ENCODE assay signal across 23 cellular contexts in the genomic region with DNA sequence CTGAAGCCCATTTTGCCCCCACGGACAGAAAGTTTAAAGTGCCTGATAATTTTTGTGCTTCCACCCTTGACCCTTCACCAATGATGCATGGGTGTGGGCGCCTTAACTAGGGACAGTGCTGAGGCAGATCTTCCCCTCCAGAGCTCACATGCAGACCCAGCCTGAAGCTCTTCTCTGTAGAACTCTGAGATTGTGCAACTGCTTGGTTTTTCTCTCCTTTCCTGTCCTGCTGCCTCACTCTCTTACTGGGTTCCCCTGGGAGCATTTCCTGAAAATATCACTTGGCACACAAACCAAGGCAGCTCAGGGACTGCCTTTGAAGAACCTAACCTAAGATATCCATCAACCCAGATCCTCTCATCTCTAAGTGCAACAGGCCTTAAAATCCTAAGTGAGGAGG.
DNase-seq lines count a peak whose midpoint lies in the region; ATAC-seq and TF ChIP-seq lines count a peak whose summit lies in the region.
"Had no signal": no experiment of that assay in that cellular context is flagged by ENCODE, and none has a peak within 500 bp of the region (broad histone marks: within the 10 kb centered on the region; RNA-seq: fewer than 3 reads in every experiment).

No MANE protein-coding gene starts in this region.

- no peak for TF ChIP-seq EP300 in upper lobe of left lung (IDR thresholded peaks at IDR 0.05)

- H2AFZ ChIP-seq in HCT116 (ENCODE audit: low read depth, low read length, poor library complexity, severe bottlenecking): no peak overlapping the region
- H2AFZ ChIP-seq: parathyroid adenoma had no signal

- H3K9ac ChIP-seq in BLaER1 treated with 17β-estradiol and CSF1 and Interleukin-3, amounts not matched to agents 10 nM and 100 nM: 0 out of 22 replicates have a peak overlapping the region, but pooled peaks of 1 of the 11 experiments have one; percentile 12
- H3K9ac ChIP-seq in HCT116 (ENCODE audit: low read length): no peak overlapping the region
- no peak overlapping the region for H3K9ac ChIP-seq in SK-N-MC (ENCODE audit: insufficient read length)
- H3K9ac ChIP-seq: parathyroid adenoma had no signal

- peak overlapping the region in 5 of 11 experiments; percentile 16 to 56 (median 37); a peak in 8 of 22 replicates for H3K27ac ChIP-seq in BLaER1 treated with 17β-estradiol and CSF1 and Interleukin-3, amounts not matched to agents 10 nM and 100 nM
- H3K27ac ChIP-seq in HCT116 (ENCODE audit: low read depth, low read length): no peak overlapping the region
- no peak overlapping the region for H3K27ac ChIP-seq in SK-N-MC
- no peak overlapping the region for H3K27ac ChIP-seq in upper lobe of left lung
- H3K27ac ChIP-seq: colonic mucosa, lower lobe of right lung, parathyroid adenoma had no signal

- BruUV-seq in HCT116 (replicated peaks; lab: Mats Ljungman, UMichigan): no TSS peak

- no peaks in the 10 kb centered on the region for H3K9me2 ChIP-seq in HCT116 (ENCODE audit: insufficient read depth)

- CTCF ChIA-PET in HCT116 (lab: Charles Lee): no interaction called here

- RAD21 ChIA-PET in HCT116 (lab: Charles Lee; ENCODE audit: low non-redundant PET in 1 of 2, low total read pairs in 2 of 2, uncharacterized antibody in 2 of 2, unreplicated experiment in 2 of 2): no interaction called here

- intact Hi-C loops in HCT116 (cut with micrococcal nuclease): no loop called here

- WGBS in upper lobe of left lung, 2 donors: 58 to 71% methylated on average over 1 to 2 of the region's 2 CpGs

- no peaks in the 10 kb centered on the region for H3K27me3 ChIP-seq in BLaER1 treated with 17β-estradiol and CSF1 and Interleukin-3, amounts not matched to agents 10 nM and 100 nM
- H3K27me3 ChIP-seq in HCT116 (ENCODE audit: insufficient read depth, low read length) (no peaks in the 10 kb centered on the region), upper lobe of left lung (no peaks in the 10 kb centered on the region)
- H3K27me3 ChIP-seq: colonic mucosa had no signal

- peak overlapping the region; percentile 39 to 80 (median 68); a peak in 21 of 22 replicates for H3K4me2 ChIP-seq in BLaER1 treated with 17β-estradiol and CSF1 and Interleukin-3, amounts not matched to agents 10 nM and 100 nM
- peak overlapping the region; percentile 20 for H3K4me2 ChIP-seq in HCT116 (ENCODE audit: low read length)

- TF ChIP-seq RAD21 in HCT116 (IDR thresholded peaks at IDR 0.05; ENCODE audit: low read depth): no peak

- TF ChIP-seq POLR2A in HCT116 (IDR thresholded peaks at IDR 0.05; ENCODE audit: borderline replicate concordance, extremely low read depth, insufficient read depth, insufficient read length) (no peak), upper lobe of left lung (IDR thresholded peaks at IDR 0.05) (no peak)

- POLR2A ChIA-PET in HCT116 (lab: Charles Lee): no interaction called here

- H3K36me3 ChIP-seq in BLaER1 treated with 17β-estradiol and CSF1 and Interleukin-3, amounts not matched to agents 10 nM and 100 nM: peaks cover 0 to 10% (median 0%) of the 10 kb centered on the region in 11 experiments; a peak in 2 of 22 replicates
- no peaks in the 10 kb centered on the region for H3K36me3 ChIP-seq in HCT116 (ENCODE audit: control insufficient read depth in 1 of 2, insufficient read depth in 2 of 2, low read length in 2 of 2)
- no peaks in the 10 kb centered on the region for H3K36me3 ChIP-seq in SK-N-MC (ENCODE audit: insufficient read depth, low read length)
- H3K36me3 ChIP-seq in upper lobe of left lung: no peaks in the 10 kb centered on the region
- H3K36me3 ChIP-seq: colonic mucosa, lower lobe of right lung had no signal

- DNase-seq in HCT116 (ENCODE audit: low read depth, low spot score): no peak
- DNase-seq in SK-N-MC (ENCODE audit: low read depth, low spot score): peak; percentile 75
- DNase-seq in iris pigment epithelial cell (ENCODE audit: low read depth): peak; percentile 24
- DNase-seq in upper lobe of left lung: no peak
- no peak for DNase-seq in NOMO-1 treated with dmso at 0.1 percent for 144 hours (lab: John Stamatoyannopoulos, UW; ENCODE audit: unreplicated experiment)
- DNase-seq: activated CD4-positive, alpha-beta T cell treated with anti-CD3 and anti-CD28 coated beads for 1 hour; activated CD8-positive, alpha-beta T cell treated with anti-CD3 and anti-CD28 coated beads, Interleukin-2, amount 10 ng/mL, durations not matched to agents 7 days and 5 days; activated gamma-delta T cell; CD4-positive, CD25-positive, alpha-beta regulatory T cell; colonic mucosa; DMS153; glutamatergic neuron; Kasumi-1; kidney glomerular epithelial cell; lower lobe of right lung; NCI-H2029 treated with DMSO at 0.1 percent for 48 hours; NCI-H510A; right cardiac atrium; stimulated activated naive CD8-positive, alpha-beta T cell treated with anti-CD3 and anti-CD28 coated beads, Interleukin-15, Interleukin-2, amounts not matched to agents 100 U/mL and 50 U/mL, for 24 hours had no signal

- H3K4me3 ChIP-seq in BLaER1 treated with 17β-estradiol and CSF1 and Interleukin-3, amounts not matched to agents 10 nM and 100 nM: no peak overlapping the region
- H3K4me3 ChIP-seq in HCT116 (replicated peaks in 1 of 2; ENCODE audit: low read depth in 1 of 2, low read length in 2 of 2) (no peak overlapping the region), SK-N-MC (no peak overlapping the region), upper lobe of left lung (no peak overlapping the region)
- H3K4me3 ChIP-seq: colonic mucosa, lower lobe of right lung had no signal

- H3K79me2 ChIP-seq in HCT116 (ENCODE audit: insufficient read depth, low read length): no peaks in the 10 kb centered on the region
- H3K79me2 ChIP-seq: parathyroid adenoma had no signal

- peaks cover 23 to 42% (median 31%) of the 10 kb centered on the region in 11 experiments for H3K9me3 ChIP-seq in BLaER1 treated with 17β-estradiol and CSF1 and Interleukin-3, amounts not matched to agents 10 nM and 100 nM (replicated peaks in 1 of 11)
- H3K9me3 ChIP-seq in HCT116 (ENCODE audit: control insufficient read depth in 1 of 2, insufficient read depth in 1 of 2, low read depth in 1 of 2, low read length in 2 of 2): no peaks in the 10 kb centered on the region
- no peaks in the 10 kb centered on the region for H3K9me3 ChIP-seq in SK-N-MC (ENCODE audit: low read depth, low read length)
- H3K9me3 ChIP-seq in upper lobe of left lung: peaks cover 0 to 5% (median 1%) of the 10 kb centered on the region in 4 donors
- H3K9me3 ChIP-seq: colonic mucosa had no signal

- H3K4me1 ChIP-seq in BLaER1 treated with 17β-estradiol and CSF1 and Interleukin-3, amounts not matched to agents 10 nM and 100 nM: peaks cover 15 to 34% (median 25%) of the 10 kb centered on the region in 10 experiments
- H3K4me1 ChIP-seq in HCT116 (ENCODE audit: control insufficient read depth in 1 of 2, insufficient read depth in 2 of 2, low read length in 2 of 2) (peaks cover 9 to 27% of the 10 kb centered on the region in 2 experiments; a peak in 3 of 4 replicates), upper lobe of left lung (no peaks in the 10 kb centered on the region)
- H3K4me1 ChIP-seq: colonic mucosa, lower lobe of right lung, parathyroid adenoma had no signal

- ATAC-seq in HCT116 (peak; percentile 53), upper lobe of left lung (ENCODE audit: low FRiP score in 2 of 2) (no peak), GM19463 (IDR thresholded peaks at IDR 0.05; ENCODE audit: unreplicated experiment) (no peak), GM21737 (IDR thresholded peaks at IDR 0.05; ENCODE audit: unreplicated experiment) (no peak)
- ATAC-seq: activated CD8-positive, alpha-beta T cell treated with anti-CD3 and anti-CD28 coated beads, Interleukin-2, amount 10 ng/mL, durations not matched to agents 7 days and 5 days; lower lobe of right lung; right cardiac atrium; stimulated activated naive CD8-positive, alpha-beta T cell treated with anti-CD3 and anti-CD28 coated beads, Interleukin-15, Interleukin-2, amounts not matched to agents 100 U/mL and 50 U/mL, for 24 hours had no signal

- no peaks in the 10 kb centered on the region for H4K20me1 ChIP-seq in BLaER1 treated with 17β-estradiol and CSF1 and Interleukin-3, amounts not matched to agents 10 nM and 100 nM
- H4K20me1 ChIP-seq in HCT116 (ENCODE audit: insufficient read depth): no peaks in the 10 kb centered on the region

- TF ChIP-seq CTCF in HCT116 (IDR thresholded peaks at IDR 0.05 in 2 of 3, conservative IDR thresholded peaks at IDR 0.05 in 1 of 3; ENCODE audit: borderline replicate concordance in 1 of 3, insufficient read depth in 1 of 3, low read depth in 2 of 3, low read length in 2 of 3) (no peak), upper lobe of left lung (IDR thresholded peaks at IDR 0.05) (no peak)

TF ChIP-seq in HCT116, 20 proteins besides CTCF, POLR2A, EP300 and RAD21 (continues in another document):
- TF ChIP-seq SRF (IDR thresholded peaks at IDR 0.05; ENCODE audit: low read depth) (no peak), SP1 (IDR thresholded peaks at IDR 0.05; ENCODE audit: low read depth) (no peak), EZH2phosphoT487 (IDR thresholded peaks at IDR 0.05; ENCODE audit: borderline replicate concordance) (no peak), JUND (IDR thresholded peaks at IDR 0.05) (no peak), TCF7L2 (IDR thresholded peaks at IDR 0.05; ENCODE audit: borderline replicate concordance, extremely low read depth, insufficient read depth, insufficient read length) (no peak), CBX3 (IDR thresholded peaks at IDR 0.05; ENCODE audit: low read depth) (no peak), ZFX (IDR thresholded peaks at IDR 0.05) (no peak), ELF1 (IDR thresholded peaks at IDR 0.05; ENCODE audit: borderline replicate concordance, low read depth) (no peak)
- TF ChIP-seq, protein P1, sequence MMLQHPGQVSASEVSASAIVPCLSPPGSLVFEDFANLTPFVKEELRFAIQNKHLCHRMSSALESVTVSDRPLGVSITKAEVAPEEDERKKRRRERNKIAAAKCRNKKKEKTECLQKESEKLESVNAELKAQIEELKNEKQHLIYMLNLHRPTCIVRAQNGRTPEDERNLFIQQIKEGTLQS (IDR thresholded peaks at IDR 0.05): no peak
- TF ChIP-seq, protein P2, sequence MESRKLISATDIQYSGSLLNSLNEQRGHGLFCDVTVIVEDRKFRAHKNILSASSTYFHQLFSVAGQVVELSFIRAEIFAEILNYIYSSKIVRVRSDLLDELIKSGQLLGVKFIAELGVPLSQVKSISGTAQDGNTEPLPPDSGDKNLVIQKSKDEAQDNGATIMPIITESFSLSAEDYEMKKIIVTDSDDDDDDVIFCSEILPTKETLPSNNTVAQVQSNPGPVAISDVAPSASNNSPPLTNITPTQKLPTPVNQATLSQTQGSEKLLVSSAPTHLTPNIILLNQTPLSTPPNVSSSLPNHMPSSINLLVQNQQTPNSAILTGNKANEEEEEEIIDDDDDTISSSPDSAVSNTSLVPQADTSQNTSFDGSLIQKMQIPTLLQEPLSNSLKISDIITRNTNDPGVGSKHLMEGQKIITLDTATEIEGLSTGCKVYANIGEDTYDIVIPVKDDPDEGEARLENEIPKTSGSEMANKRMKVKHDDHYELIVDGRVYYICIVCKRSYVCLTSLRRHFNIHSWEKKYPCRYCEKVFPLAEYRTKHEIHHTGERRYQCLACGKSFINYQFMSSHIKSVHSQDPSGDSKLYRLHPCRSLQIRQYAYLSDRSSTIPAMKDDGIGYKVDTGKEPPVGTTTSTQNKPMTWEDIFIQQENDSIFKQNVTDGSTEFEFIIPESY (IDR thresholded peaks at IDR 0.05; ENCODE audit: extremely low read depth, insufficient replicate concordance, low read length): no peak

Comparison
In these comparisons a context has a peak if more than half of its experiments do, and no peak if none do; other contexts are left out.
1. DNase-seq: peak in SK-N-MC (single experiment) and iris pigment epithelial cell (single experiment); none in HCT116 (single experiment), upper lobe of left lung (0 of 2) and NOMO-1 treated with dmso at 0.1 percent for 144 hours (single experiment).